22 cellular contexts compared by ENCODE assay signal in genomic region chr10:71404510-71405295, GRCh38. TPM values are rescaled to one million over a fixed set of nuclear protein-coding genes. Genes with fewer than 3 reads are reported as not detected.
DNase-seq lines count a peak whose midpoint lies in the region; ATAC-seq, FAIRE-seq and TF ChIP-seq lines count a peak whose summit lies in the region.
"Had no signal": no experiment of that assay in that cellular context is flagged by ENCODE, and none has a peak within 500 bp of the region (broad histone marks: within the 10 kb centered on the region; RNA-seq: fewer than 3 reads in every experiment).

No MANE protein-coding gene starts in this region.

- no peak for TF ChIP-seq RAD21 in H1 (IDR thresholded peaks at IDR 0.05 in 1 of 2, conservative IDR thresholded peaks at IDR 0.05 in 1 of 2; ENCODE audit: low read depth in 2 of 2, low read length in 2 of 2)

- no peak overlapping the region for H4K91ac ChIP-seq in H9 (ENCODE audit: insufficient read length, low read depth, low read length)
- no peak overlapping the region for H4K91ac ChIP-seq in H1 (replicated peaks; ENCODE audit: insufficient read length, low read length)

- H3K4me1 ChIP-seq in A673 (ENCODE audit: insufficient read depth, low read length, poor library complexity, severe bottlenecking) (peaks cover 14% of the 10 kb centered on the region), H9 (ENCODE audit: insufficient read depth, low read length) (no peaks in the 10 kb centered on the region), H1 (replicated peaks in 1 of 4; ENCODE audit: control insufficient read depth in 3 of 4, insufficient read depth in 4 of 4, low read length in 3 of 4) (peaks cover 3 to 4% (median 3%) of the 10 kb centered on the region in 4 experiments; a peak in 4 of 7 replicates), colonic mucosa (no peaks in the 10 kb centered on the region)

- H2BK5ac ChIP-seq in H9 (ENCODE audit: insufficient read length, low read length) (no peak overlapping the region), H1 (ENCODE audit: low read depth, low read length) (no peak overlapping the region)

- no peak overlapping the region for H3K23ac ChIP-seq in H9 (ENCODE audit: insufficient read length, low read depth, low read length)
- H3K23ac ChIP-seq in H1 (ENCODE audit: insufficient read length), result no peak overlapping the region

- H3K36me3 ChIP-seq in A673 (ENCODE audit: insufficient read depth, low read length, poor library complexity, severe bottlenecking) (no peaks in the 10 kb centered on the region), H1 (ENCODE audit: control insufficient read depth in 2 of 4, insufficient read depth in 4 of 4, low read length in 3 of 4) (no peaks in the 10 kb centered on the region), colonic mucosa (no peaks in the 10 kb centered on the region)

- H3K4me2 ChIP-seq in H9 (ENCODE audit: insufficient read depth, insufficient read length, low read length), result no peak overlapping the region
- no peak overlapping the region for H3K4me2 ChIP-seq in H1 (ENCODE audit: insufficient read depth in 1 of 2, low read depth in 2 of 2, low read length in 2 of 2)

- H2AK5ac ChIP-seq in H9 (ENCODE audit: insufficient read length, low read length) (no peak overlapping the region), H1 (ENCODE audit: low read depth, low read length) (no peak overlapping the region)

- H2BK15ac ChIP-seq in H9 (ENCODE audit: low read depth, low read length) (no peak overlapping the region), H1 (ENCODE audit: low read length) (no peak overlapping the region)

- H4K5ac ChIP-seq in H9 (ENCODE audit: insufficient read length, low read depth, low read length), result no peak overlapping the region
- H4K5ac ChIP-seq in H1 (ENCODE audit: insufficient read length, low read depth, low read length), result no peak overlapping the region

- no peaks in the 10 kb centered on the region; a peak in 1 of 5 replicates for H3K9me3 Mint-ChIP-seq in H9
- H3K9me3 Mint-ChIP-seq: HFFc6; T-helper 1 cell treated with Interleukin-12 subunit alpha and Interleukin-12 subunit beta and Interleukin-4 antibody, amounts not matched to agents 30 μg/mL and 1 μg/mL, for 36 hours had no signal

- H3K9me3 ChIP-seq in A673 (ENCODE audit: low read depth, low read length, poor library complexity, severe bottlenecking) (no peaks in the 10 kb centered on the region), H9 (ENCODE audit: control insufficient read depth, low read depth, low read length) (no peaks in the 10 kb centered on the region), H1 (ENCODE audit: insufficient read depth in 2 of 2, low read depth in 1 of 2, low read length in 1 of 2) (no peaks in the 10 kb centered on the region), colonic mucosa (no peaks in the 10 kb centered on the region)

- H3T11ph ChIP-seq in H9 (ENCODE audit: low read length), result no peak overlapping the region

- no peaks in the 10 kb centered on the region for H3K79me2 ChIP-seq in H9 (ENCODE audit: insufficient read depth, low read length)
- no peaks in the 10 kb centered on the region for H3K79me2 ChIP-seq in H1 (ENCODE audit: control insufficient read depth in 1 of 2, insufficient read depth in 2 of 2, low read length in 2 of 2)

- intact Hi-C loops in A673 (cut with micrococcal nuclease; ENCODE audit: unreplicated experiment) (no loop called here), posterior vena cava (cut with DNase I) (no loop called here), Right ventricle myocardium superior (cut with DNase I) (no loop called here), colonic mucosa (cut with DNase I) (no loop called here)

- no peak for TF ChIP-seq EP300 in H1 (IDR thresholded peaks at IDR 0.05; ENCODE audit: borderline replicate concordance in 1 of 2, low read depth in 2 of 2, low read length in 2 of 2)

- no peak overlapping the region for H3K27ac Mint-ChIP-seq in H9
- H3K27ac Mint-ChIP-seq: B cell; CD14-positive monocyte; HFFc6; T-helper 1 cell treated with Interleukin-12 subunit alpha and Interleukin-12 subunit beta and Interleukin-4 antibody, amounts not matched to agents 30 μg/mL and 1 μg/mL, for 36 hours had no signal

- H3K9ac ChIP-seq in H9 (ENCODE audit: extremely low read depth, insufficient read length, low read length) (no peak overlapping the region), H1 (replicated peaks in 1 of 4; ENCODE audit: extremely low read depth in 1 of 4, low read depth in 3 of 4, low read length in 3 of 4) (no peak overlapping the region), colonic mucosa (ENCODE audit: low read depth in 2 of 2, low read length in 2 of 2) (no peak overlapping the region)

- peak overlapping the region; percentile 26 for H3K27ac ChIP-seq in A673 (ENCODE audit: low read depth, low read length, poor library complexity, severe bottlenecking)
- H3K27ac ChIP-seq in H9 (ENCODE audit: insufficient read length, low read depth, low read length), result no peak overlapping the region
- no peak overlapping the region for H3K27ac ChIP-seq in H1 (ENCODE audit: low read depth, low read length)
- H3K27ac ChIP-seq in colonic mucosa, result no peak overlapping the region

- TF ChIP-seq CTCF in A673 (conservative IDR thresholded peaks at IDR 0.05; ENCODE audit: low read depth, low read length) (no peak), H9 (conservative IDR thresholded peaks at IDR 0.05) (no peak), H1 (IDR thresholded peaks at IDR 0.05; ENCODE audit: control extremely low read depth in 1 of 3, insufficient read depth in 1 of 3, low read depth in 1 of 3, low read length in 3 of 3) (no peak), colonic mucosa (IDR thresholded peaks at IDR 0.05) (no peak)

- peaks cover 11 to 12% of the 10 kb centered on the region in 2 experiments for H3K4me1 Mint-ChIP-seq in H9
- H3K4me1 Mint-ChIP-seq: B cell had no signal

- H3K14ac ChIP-seq in H9 (ENCODE audit: insufficient read depth, low read length) (no peak overlapping the region), H1 (ENCODE audit: insufficient read length) (no peak overlapping the region)

- H3K79me1 ChIP-seq in H9 (ENCODE audit: insufficient read depth, low read depth, low read length, poor library complexity, severe bottlenecking), result no peaks in the 10 kb centered on the region
- H3K79me1 ChIP-seq in H1 (ENCODE audit: low read depth, low read length), result no peaks in the 10 kb centered on the region

- H3K18ac ChIP-seq in H9 (ENCODE audit: insufficient read length, low read depth, low read length) (no peak overlapping the region), H1 (ENCODE audit: extremely low read depth, low read length) (no peak overlapping the region)

- CTCF ChIA-PET in A673 (lab: Charles Lee), result no interaction called here
- CTCF ChIA-PET in H1 (lab: Charles Lee; ENCODE audit: partially characterized antibody), result interaction anchor here (0.9 to 3.0 kb wide), 4 partner anchors 9 to 165 kb away, joined by 3 to 12 read pairs (median 4); no protein-coding TSS in a partner anchor

- no peaks in the 10 kb centered on the region for H3K23me2 ChIP-seq in H9 (ENCODE audit: insufficient read length, low read depth, low read length, poor library complexity, severe bottlenecking)
- no peaks in the 10 kb centered on the region for H3K23me2 ChIP-seq in H1 (ENCODE audit: low read depth, low read length)

- WGBS in H9 (ENCODE audit: extremely low coverage, insufficient read length, low lambda C conversion rate), result no CpG with 5 or more reads among the region's 13 CpGs
- 75% methylated on average over 13 of the region's 13 CpGs; no CpG with 5 or more reads in 1 of the 2 experiments for WGBS in H1 (ENCODE audit: extremely low coverage in 1 of 2, insufficient coverage in 1 of 2, insufficient read length in 1 of 2, insufficient replicate concordance in 2 of 2, low coverage in 1 of 2, low lambda C conversion rate in 2 of 2, missing lambda C conversion rate in 1 of 2), 2 experiments

- POLR2A ChIA-PET in A673 (lab: Charles Lee; ENCODE audit: low non-redundant PET), result no interaction called here
- POLR2A ChIA-PET in H1 (lab: Charles Lee; ENCODE audit: partially characterized antibody), result no interaction called here

- no peak overlapping the region for H4K8ac ChIP-seq in H9 (replicated peaks; ENCODE audit: insufficient read length, low read depth, low read length)
- H4K8ac ChIP-seq in H1 (ENCODE audit: extremely low read depth, insufficient read depth, low read length), result no peak overlapping the region; the same call in 1 of the 2 replicates

- no peak for FAIRE-seq in H1 (lab: Jason Lieb, UNC)
- FAIRE-seq: A204.1, RCC 7860 had no signal

- H3K4me3 ChIP-seq in A673 (ENCODE audit: low read depth, low read length, poor library complexity, severe bottlenecking) (no peak overlapping the region), H1 (ENCODE audit: extremely low read depth in 1 of 4, insufficient read depth in 2 of 4, low read depth in 3 of 4, low read length in 4 of 4) (no peak overlapping the region), colonic mucosa (no peak overlapping the region)

- ATAC-seq in Right ventricle myocardium superior (ENCODE audit: poor library complexity), result no peak
- ATAC-seq: Right ventricle myocardium inferior had no signal

- no peak overlapping the region for H3K4me3 Mint-ChIP-seq in H9
- H3K4me3 Mint-ChIP-seq: B cell; CD14-positive monocyte; HFFc6; T-helper 1 cell treated with Interleukin-12 subunit alpha and Interleukin-12 subunit beta and Interleukin-4 antibody, amounts not matched to agents 30 μg/mL and 1 μg/mL, for 36 hours had no signal

- no peak for DNase-seq in A673 (ENCODE audit: low spot score)
- peak; percentile 58 for DNase-seq in H9
- peak in 1 of 2 experiments; percentile 46 for DNase-seq in H1 (ENCODE audit: low read depth in 1 of 2, low spot score in 2 of 2)
- DNase-seq in posterior vena cava (ENCODE audit: low spot score), result peak; percentile 52
- DNase-seq in RPMI8226, result no peak
- no peak for DNase-seq in Right ventricle myocardium superior
- DNase-seq in colonic mucosa, result no peak
- DNase-seq: DMS79, HFFc6, MM.1S, NCI-H1048, NCI-H1417 treated with DMSO at 0.1 percent for 48 hours, NCI-H187 treated with DMSO at 0.1 percent for 48 hours, NCI-H2107, NCI-H526, OCI-M1 had no signal

- no peak for TF ChIP-seq POLR2A in H1 (IDR thresholded peaks at IDR 0.05; ENCODE audit: control extremely low read depth in 1 of 2, low read depth in 2 of 2, low read length in 2 of 2)

- no TSS peak for BruUV-seq in A673 (replicated peaks; lab: Mats Ljungman, UMichigan)

- H2AFZ ChIP-seq in H9 (ENCODE audit: low read length), result no peak overlapping the region
- H2AFZ ChIP-seq in H1 (ENCODE audit: low read length), result 0 out of 2 replicates have a peak overlapping the region, but pooled peaks have one; percentile 13

- no peak overlapping the region for H3K56ac ChIP-seq in H9 (ENCODE audit: insufficient read length, low read depth, low read length)
- H3K56ac ChIP-seq in H1 (replicated peaks; ENCODE audit: insufficient read length, low read depth, low read length), result no peak overlapping the region

- no peaks in the 10 kb centered on the region for H3K36me3 Mint-ChIP-seq in H9 (ENCODE audit: insufficient read depth in 1 of 3, low read depth in 3 of 3)
- H3K36me3 Mint-ChIP-seq: CD14-positive monocyte had no signal

- H4K20me1 ChIP-seq in H9 (ENCODE audit: control insufficient read depth, insufficient read depth, insufficient read length) (no peaks in the 10 kb centered on the region), H1 (replicated peaks in 1 of 2; ENCODE audit: control insufficient read depth in 1 of 2, insufficient read depth in 2 of 2, low read length in 2 of 2) (peaks cover 0 to 3% of the 10 kb centered on the region in 2 experiments)

- H3K27me3 Mint-ChIP-seq in H9 (ENCODE audit: low read depth), result peaks cover 41% of the 10 kb centered on the region

- H2BK20ac ChIP-seq in H9 (ENCODE audit: low read depth, low read length, poor library complexity, severe bottlenecking) (no peak overlapping the region), H1 (ENCODE audit: low read length) (no peak overlapping the region)

- H3K27me3 ChIP-seq in A673 (replicated peaks; ENCODE audit: insufficient read depth, low read depth, low read length, poor library complexity) (no peaks in the 10 kb centered on the region), H9 (ENCODE audit: insufficient read depth, low read length) (peaks cover 2% of the 10 kb centered on the region; the same call in 1 of the 2 replicates), H1 (replicated peaks in 1 of 4; ENCODE audit: control insufficient read depth in 3 of 4, extremely low read depth in 1 of 4, insufficient read depth in 3 of 4, low read length in 3 of 4) (peaks cover 0 to 4% (median 4%) of the 10 kb centered on the region in 4 experiments; a peak in 3 of 7 replicates), colonic mucosa (no peaks in the 10 kb centered on the region)

- H2BK120ac ChIP-seq in H9 (ENCODE audit: low read depth, low read length, poor library complexity, severe bottlenecking) (no peak overlapping the region), H1 (replicated peaks; ENCODE audit: low read depth, low read length) (no peak overlapping the region)

- H3K4ac ChIP-seq in H9 (ENCODE audit: low read depth, low read length) (no peak overlapping the region), H1 (replicated peaks; ENCODE audit: insufficient read length, low read depth, low read length) (no peak overlapping the region)

- no peak overlapping the region for H2BK12ac ChIP-seq in H9 (ENCODE audit: insufficient read length, low read depth, low read length)
- no peak overlapping the region for H2BK12ac ChIP-seq in H1 (ENCODE audit: low read depth, low read length)

RNA-seq across cellular contexts. Expression of gene CDH23, which starts 8.0 kb away (rescaled TPM):
- total RNA-seq in A673 (2021) (49.7 and 50.7 TPM in 2 replicates), H9 (2021) (1.1 and 2.1 TPM in 2 replicates), posterior vena cava (10 to 100 TPM; 24.5 to 43.0 TPM), Right ventricle myocardium superior (3.7 TPM), colonic mucosa (1 to 10 TPM; 1.4 to 1.6 TPM)
- 1.9 and 2.0 TPM in 2 replicates for total RNA-seq in H1 (2021; fragmentation: NEBNext Ultra II Directional; extraction: Animal tissue kit (Norgen Biotek cat#: 25700))
- 4.9 and 6.3 TPM in 2 replicates for polyA plus RNA-seq in H1 (2011; rRNA removed)
- polyA plus RNA-seq in H1 (2011; cell fraction: cytosol; rRNA removed), result 3.3 TPM
- 7.7 TPM for polyA plus RNA-seq in H1 (2011; cell fraction: nucleus; rRNA removed)
- polyA plus RNA-seq in H1 (2012, experiment 1 of 2), result 1.9 to 4.6 TPM (median 3.2 TPM) in 4 replicates
- 1.8 TPM for polyA plus RNA-seq in H1 (2012, experiment 2 of 2)
- 1.3 TPM for polyA plus RNA-seq in H1 (2013, experiment 1 of 2)
- 1.4 TPM for polyA plus RNA-seq in H1 (2013, experiment 2 of 2)
- polyA minus RNA-seq in H1 (2011; rRNA and poly(A)+ RNA removed), result 7.2 and 10.5 TPM in 2 replicates
- polyA minus RNA-seq in H1 (2011; cell fraction: cytosol; rRNA and poly(A)+ RNA removed), result 2.6 TPM
- polyA minus RNA-seq in H1 (2011; cell fraction: nucleus; rRNA and poly(A)+ RNA removed), result 6.9 TPM

Comparison
In these comparisons a context has a peak if more than half of its experiments do, and no peak if none do; other contexts are left out.
1. DNase-seq: peak in H9 (single experiment) and posterior vena cava (single experiment); none in A673 (single experiment), RPMI8226 (single experiment), Right ventricle myocardium superior (single experiment) and colonic mucosa (single experiment).